In the genomic region with DNA sequence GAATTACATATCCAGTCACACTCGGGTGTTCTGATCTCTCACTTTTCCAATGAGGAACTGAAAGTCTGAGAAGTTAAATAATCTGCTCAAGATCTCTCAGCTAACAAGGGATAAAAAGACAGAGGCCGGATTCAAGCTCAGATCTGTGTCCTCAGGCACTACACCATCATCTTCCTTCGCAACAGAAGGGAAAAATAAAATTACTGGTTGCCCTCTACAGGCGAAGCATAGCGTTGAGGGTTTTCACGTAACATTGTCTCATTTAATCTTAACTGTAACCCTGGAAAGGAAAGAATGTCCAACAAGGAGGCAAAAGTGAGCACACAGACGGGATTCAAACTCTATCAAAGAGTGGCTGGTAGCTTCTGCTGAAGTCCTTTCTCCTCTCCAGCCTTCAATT, we compare ENCODE assay signal across 10 cellular contexts.
DNase-seq lines count a peak whose midpoint lies in the region; ATAC-seq and TF ChIP-seq lines count a peak whose summit lies in the region.
"Had no signal": no experiment of that assay in that cellular context is flagged by ENCODE, and none has a peak within 500 bp of the region (broad histone marks: within the 10 kb centered on the region; RNA-seq: fewer than 3 reads in every experiment).

No MANE protein-coding gene starts in this region.

- ATAC-seq in HG02870 (IDR thresholded peaks at IDR 0.05; ENCODE audit: unreplicated experiment) (peak; percentile 70), SK-N-SH treated with all-trans-retinoic acid at 6 μM for 48 hours (peak; percentile 63; the same call in 2 of the 3 replicates)
- no peak for ATAC-seq in stimulated activated naive CD8-positive, alpha-beta T cell treated with anti-CD3 and anti-CD28 coated beads, Interleukin-15, Interleukin-2, amounts not matched to agents 100 U/mL and 50 U/mL, for 24 hours

- peak; percentile 21 for DNase-seq in Ammon's horn (ENCODE audit: low spot score)
- peak; percentile 10 for DNase-seq in iPS-NIHi11 (ENCODE audit: low spot score)
- no peak for DNase-seq in stimulated activated CD4-positive, alpha-beta T cell treated with anti-CD3 and anti-CD28 coated beads, Interleukin-15, amount 100 ng/mL, for 24 hours
- no peak for DNase-seq in DMS153 treated with DMSO at 0.1 percent for 48 hours (lab: John Stamatoyannopoulos, UW; ENCODE audit: unreplicated experiment)
- DNase-seq in stimulated activated naive CD8-positive, alpha-beta T cell treated with anti-CD3 and anti-CD28 coated beads, Interleukin-15, Interleukin-2, amounts not matched to agents 100 U/mL and 50 U/mL, for 24 hours: no peak
- DNase-seq in putamen (ENCODE audit: low spot score): no peak
- DNase-seq: GDM1, NCI-H187 had no signal

TF ChIP-seq in SK-N-SH treated with all-trans-retinoic acid at 6 μM for 48 hours, 23 proteins besides CTCF, POLR2A, EP300 and RAD21:
- TF ChIP-seq ZNF70 (CRISPR knock-in tag; IDR thresholded peaks at IDR 0.05): no peak
TF ChIP-seq in SK-N-SH treated with all-trans-retinoic acid at 6 μM for 48 hours: peak in this region for 0.

Comparison
In these comparisons a context has a peak if more than half of its experiments do, and no peak if none do; other contexts are left out.
1. DNase-seq: peak in Ammon's horn (single experiment) and iPS-NIHi11 (single experiment); none in stimulated activated CD4-positive, alpha-beta T cell treated with anti-CD3 and anti-CD28 coated beads, Interleukin-15, amount 100 ng/mL, for 24 hours (single experiment), DMS153 treated with DMSO at 0.1 percent for 48 hours (single experiment), stimulated activated naive CD8-positive, alpha-beta T cell treated with anti-CD3 and anti-CD28 coated beads, Interleukin-15, Interleukin-2, amounts not matched to agents 100 U/mL and 50 U/mL, for 24 hours (single experiment) and putamen (single experiment).